Comparison of ENCODE assay signal across 2 cellular contexts in genomic region chr21:33676666-33677065, GRCh38.
A peak's percentile ranks its signal among the peaks of the same experiment; 100 is the strongest.
TF ChIP-seq lines count a peak whose summit lies in the region.

No MANE protein-coding gene starts in this region.

TF ChIP-seq in HEK293, 187 proteins besides CTCF, POLR2A, EP300 and RAD21:
- TF ChIP-seq ZNF146 (tag by site-specific recombination; IDR thresholded peaks at IDR 0.05) (peak; percentile 97), ZNF580 (tag by site-specific recombination; IDR thresholded peaks at IDR 0.05) (0 out of 2 replicates have a peak, but pooled peaks have one; percentile 53)

TF ChIP-seq in K562, 482 proteins besides CTCF, POLR2A, EP300 and RAD21:
- TF ChIP-seq ZNF146 (CRISPR knock-in tag; IDR thresholded peaks at IDR 0.05; ENCODE audit: unreplicated experiment) (peak; percentile 73), RBM25 (IDR thresholded peaks at IDR 0.05; ENCODE audit: low read depth, low read length, severe bottlenecking) (peak; percentile 10)
